33 cellular contexts compared by ENCODE assay signal in the genomic region with DNA sequence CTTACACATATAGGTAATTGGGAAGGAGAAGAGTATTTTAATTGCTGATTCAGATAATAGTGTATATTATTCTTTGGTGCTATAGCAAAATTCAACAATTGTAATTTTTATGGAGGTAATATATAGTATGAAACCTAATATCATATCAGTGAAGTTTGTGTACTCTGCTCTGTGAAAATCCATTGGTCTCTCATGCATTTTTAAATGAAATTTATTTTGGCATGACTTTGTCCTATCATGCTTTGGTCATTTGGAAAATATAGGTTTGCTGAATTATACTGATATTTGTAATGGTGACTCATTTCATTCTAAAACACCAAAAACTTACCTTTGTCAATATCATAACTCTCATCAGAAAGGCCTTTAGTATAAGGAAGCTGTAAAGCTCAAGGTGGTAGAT.
DNase-seq lines count a peak whose midpoint lies in the region; ATAC-seq, FAIRE-seq and TF ChIP-seq lines count a peak whose summit lies in the region.
"Had no signal": no experiment of that assay in that cellular context is flagged by ENCODE, and none has a peak within 500 bp of the region (broad histone marks: within the 10 kb centered on the region; RNA-seq: fewer than 3 reads in every experiment).

No MANE protein-coding gene starts in this region.

- no peaks in the 10 kb centered on the region for H3F3A ChIP-seq in PC-3 (ENCODE audit: low read length, unreplicated experiment)

- H3K9me2 ChIP-seq in PC-3 (replicated peaks; ENCODE audit: low read length): no peaks in the 10 kb centered on the region

- no peak for TF ChIP-seq RAD21 in HepG2 (CRISPR knock-in tag; IDR thresholded peaks at IDR 0.05)

- peaks cover 9 to 26% (median 15%) of the 10 kb centered on the region in 6 donors for H3K9me3 Mint-ChIP-seq in immature natural killer cell
- H3K9me3 Mint-ChIP-seq: CD14-positive monocyte had no signal

- H4K20me1 ChIP-seq in HepG2 (ENCODE audit: insufficient read depth, low read length) (no peaks in the 10 kb centered on the region), PC-3 (ENCODE audit: low read length) (no peaks in the 10 kb centered on the region)
- H4K20me1 ChIP-seq: BLaER1; BLaER1 treated with 17β-estradiol and CSF1 and Interleukin-3, amounts not matched to agents 10 nM and 100 nM had no signal

- H3K27ac Mint-ChIP-seq in immature natural killer cell: no peak overlapping the region
- H3K27ac Mint-ChIP-seq: B cell; CD14-positive monocyte; CD4-positive, alpha-beta memory T cell; CD4-positive, alpha-beta T cell; CD4-positive, CD25-positive, alpha-beta regulatory T cell; CD8-positive, alpha-beta memory T cell; CD8-positive, alpha-beta T cell had no signal

- no peak overlapping the region for H3K4me3 Mint-ChIP-seq in immature natural killer cell
- H3K4me3 Mint-ChIP-seq: B cell; CD14-positive monocyte; CD4-positive, alpha-beta memory T cell; CD4-positive, alpha-beta T cell; CD4-positive, CD25-positive, alpha-beta regulatory T cell; CD8-positive, alpha-beta memory T cell; CD8-positive, alpha-beta T cell had no signal

- CTCF ChIA-PET in HepG2 (lab: Yijun Ruan, JAX; ENCODE audit: low intra/inter-chr PET ratio, low total read pairs): no interaction called here
- CTCF ChIA-PET in PC-3 (lab: Charles Lee): no interaction called here

- in situ Hi-C loops in HepG2 (cut with HindIII; ENCODE audit: extremely low pct_ligation_motif_present, low pct_unique_long_range_greater_than_20kb): no loop called here

- H3K36me3 Mint-ChIP-seq in immature natural killer cell: no peaks in the 10 kb centered on the region
- H3K36me3 Mint-ChIP-seq: CD14-positive monocyte; CD4-positive, alpha-beta memory T cell; CD4-positive, CD25-positive, alpha-beta regulatory T cell; CD8-positive, alpha-beta T cell had no signal

- H3K4me1 ChIP-seq in HepG2 (ENCODE audit: insufficient read depth, low read length) (no peaks in the 10 kb centered on the region), right lobe of liver (no peaks in the 10 kb centered on the region), PC-3 (ENCODE audit: insufficient read depth, low read length) (peaks cover 4% of the 10 kb centered on the region; the same call in 1 of the 2 replicates)
- H3K4me1 ChIP-seq: A549; BE2C; BLaER1; BLaER1 treated with 17β-estradiol and CSF1 and Interleukin-3, amounts not matched to agents 10 nM and 100 nM; Caco-2 had no signal

- no peak for DNase-seq in HepG2 (ENCODE audit: low spot score)
- DNase-seq in right lobe of liver: no peak
- DNase-seq in PC-3: peak; percentile 22
- no peak for DNase-seq in immature natural killer cell
- DNase-seq: 8988T; ACHN; AML-193; BE2C; C1 segment of cervical spinal cord; Caco-2; Calu3; CD4-positive, alpha-beta memory T cell; CD4-positive, alpha-beta T cell; CD4-positive, CD25-positive, alpha-beta regulatory T cell; CD8-positive, alpha-beta memory T cell; CD8-positive, alpha-beta T cell; COR-L47; DMS 273 treated with DMSO at 0.1 percent for 48 hours; DMS153; DMS53; DMS79; DMS79 treated with DMSO at 0.1 percent for 48 hours; DND-41; EL had no signal

- ATAC-seq in HepG2 (no peak), right lobe of liver (no peak), PC-3 (peak; percentile 96)
- ATAC-seq: A549; CD8-positive, alpha-beta T cell had no signal

- no peak overlapping the region for H3K4me2 ChIP-seq in HepG2 (ENCODE audit: low read depth, low read length)
- H3K4me2 ChIP-seq in PC-3 (ENCODE audit: low read length): no peak overlapping the region
- H3K4me2 ChIP-seq: A549; BLaER1; BLaER1 treated with 17β-estradiol and CSF1 and Interleukin-3, amounts not matched to agents 10 nM and 100 nM had no signal

- H3K4me3 ChIP-seq in HepG2 (replicated peaks in 1 of 3; ENCODE audit: insufficient read depth in 1 of 3, low read depth in 2 of 3, low read length in 3 of 3) (no peak overlapping the region), right lobe of liver (no peak overlapping the region), PC-3 (ENCODE audit: low read length) (no peak overlapping the region)
- H3K4me3 ChIP-seq: A549; BLaER1; BLaER1 treated with 17β-estradiol and CSF1 and Interleukin-3, amounts not matched to agents 10 nM and 100 nM had no signal

- H3K9ac ChIP-seq in HepG2 (ENCODE audit: insufficient read depth, low read depth, low read length) (no peak overlapping the region), PC-3 (ENCODE audit: low read length) (no peak overlapping the region)
- H3K9ac ChIP-seq: BLaER1; BLaER1 treated with 17β-estradiol and CSF1 and Interleukin-3, amounts not matched to agents 10 nM and 100 nM had no signal

- H3K9me3 ChIP-seq in HepG2 (ENCODE audit: low read length) (peaks cover 95% of the 10 kb centered on the region), right lobe of liver (no peaks in the 10 kb centered on the region), PC-3 (ENCODE audit: low read length) (no peaks in the 10 kb centered on the region)
- H3K9me3 ChIP-seq: A549; BE2C; BLaER1; BLaER1 treated with 17β-estradiol and CSF1 and Interleukin-3, amounts not matched to agents 10 nM and 100 nM; Caco-2 had no signal

- H2AFZ ChIP-seq in HepG2 (ENCODE audit: low read length): no peak overlapping the region
- H2AFZ ChIP-seq in PC-3 (ENCODE audit: low read length): no peak overlapping the region

- H3K27ac ChIP-seq in HepG2 (ENCODE audit: extremely low read length, insufficient read depth, low read length): no peak overlapping the region
- H3K27ac ChIP-seq in right lobe of liver: no peak overlapping the region
- H3K27ac ChIP-seq in PC-3 (ENCODE audit: low read length): peak overlapping the region; percentile 36; the same call in 1 of the 2 replicates
- H3K27ac ChIP-seq: 22Rv1; A549; BLaER1; BLaER1 treated with 17β-estradiol and CSF1 and Interleukin-3, amounts not matched to agents 10 nM and 100 nM; C4-2B had no signal

- H3K79me2 ChIP-seq in HepG2 (ENCODE audit: insufficient read depth, low read length) (no peaks in the 10 kb centered on the region), PC-3 (ENCODE audit: low read length) (no peaks in the 10 kb centered on the region)

- H3K4me1 Mint-ChIP-seq in immature natural killer cell: no peaks in the 10 kb centered on the region
- H3K4me1 Mint-ChIP-seq: B cell; CD14-positive monocyte; CD4-positive, alpha-beta memory T cell; CD4-positive, CD25-positive, alpha-beta regulatory T cell; CD8-positive, alpha-beta memory T cell had no signal

- TF ChIP-seq CTCF in HepG2 (CRISPR knock-in tag; IDR thresholded peaks at IDR 0.05) (no peak), right lobe of liver (IDR thresholded peaks at IDR 0.05) (no peak), PC-3 (conservative IDR thresholded peaks at IDR 0.05; ENCODE audit: low read depth, low read length) (no peak)

- no peaks in the 10 kb centered on the region for H3K36me3 ChIP-seq in HepG2 (replicated peaks in 1 of 2; ENCODE audit: control insufficient read depth in 1 of 2, insufficient read depth in 2 of 2, low read length in 2 of 2)
- no peaks in the 10 kb centered on the region for H3K36me3 ChIP-seq in right lobe of liver
- H3K36me3 ChIP-seq in PC-3 (ENCODE audit: low read depth, low read length): no peaks in the 10 kb centered on the region
- H3K36me3 ChIP-seq: BE2C; BLaER1; BLaER1 treated with 17β-estradiol and CSF1 and Interleukin-3, amounts not matched to agents 10 nM and 100 nM had no signal

- BruUV-seq in HepG2 (replicated peaks; lab: Mats Ljungman, UMichigan): no TSS peak
- no TSS peak for BruUV-seq in PC-3 (replicated peaks; lab: Mats Ljungman, UMichigan)

- intact Hi-C loops in HepG2 (cut with micrococcal nuclease; ENCODE audit: unreplicated experiment): no loop called here
- intact Hi-C loops in right lobe of liver (cut with DNase I): no loop called here
- intact Hi-C loops in PC-3 (cut with micrococcal nuclease): loop anchor here (10.0 kb wide), 1 partner anchor 585 kb away; no protein-coding TSS in a partner anchor

- TF ChIP-seq EP300 in HepG2 (IDR thresholded peaks at IDR 0.05; ENCODE audit: low read depth in 2 of 2, low read length in 2 of 2) (no peak), HepG2 (CRISPR knock-in tag; IDR thresholded peaks at IDR 0.05; ENCODE audit: borderline replicate concordance) (no peak)

- H3K27me3 Mint-ChIP-seq in immature natural killer cell (ENCODE audit: low read depth in 3 of 3): peaks cover 0 to 1% (median 0%) of the 10 kb centered on the region in 3 donors
- H3K27me3 Mint-ChIP-seq: B cell; CD4-positive, alpha-beta memory T cell; CD4-positive, alpha-beta T cell; CD4-positive, CD25-positive, alpha-beta regulatory T cell; CD8-positive, alpha-beta memory T cell had no signal

- POLR2A ChIA-PET in HepG2 (lab: Yijun Ruan, JAX) (no interaction called here), PC-3 (lab: Charles Lee; ENCODE audit: unreplicated experiment) (no interaction called here)

- no peak for TF ChIP-seq POLR2A in HepG2 (IDR thresholded peaks at IDR 0.05; ENCODE audit: insufficient read depth in 1 of 2, low read depth in 2 of 2, low read length in 2 of 2)
- no peak for TF ChIP-seq POLR2A in right lobe of liver (IDR thresholded peaks at IDR 0.05)

- no peak for FAIRE-seq in HepG2 (lab: Jason Lieb, UNC)
- FAIRE-seq: A204.1, A549, D721Med had no signal

- H3K27me3 ChIP-seq in HepG2 (ENCODE audit: control insufficient read depth in 1 of 2, insufficient read depth in 2 of 2, low read length in 2 of 2) (no peaks in the 10 kb centered on the region), right lobe of liver (no peaks in the 10 kb centered on the region), PC-3 (ENCODE audit: low read length) (no peaks in the 10 kb centered on the region)
- H3K27me3 ChIP-seq: BE2C; BLaER1; BLaER1 treated with 17β-estradiol and CSF1 and Interleukin-3, amounts not matched to agents 10 nM and 100 nM had no signal

TF ChIP-seq in HepG2, 621 proteins besides CTCF, POLR2A, EP300 and RAD21 (continues in another document):
- peak; percentile 35 to 74; a peak in 3 of 4 replicates for TF ChIP-seq MAFK (conservative IDR thresholded peaks at IDR 0.05 in 1 of 2, IDR thresholded peaks at IDR 0.05 in 1 of 2; ENCODE audit: low read length in 2 of 2)
